In the genomic region with DNA sequence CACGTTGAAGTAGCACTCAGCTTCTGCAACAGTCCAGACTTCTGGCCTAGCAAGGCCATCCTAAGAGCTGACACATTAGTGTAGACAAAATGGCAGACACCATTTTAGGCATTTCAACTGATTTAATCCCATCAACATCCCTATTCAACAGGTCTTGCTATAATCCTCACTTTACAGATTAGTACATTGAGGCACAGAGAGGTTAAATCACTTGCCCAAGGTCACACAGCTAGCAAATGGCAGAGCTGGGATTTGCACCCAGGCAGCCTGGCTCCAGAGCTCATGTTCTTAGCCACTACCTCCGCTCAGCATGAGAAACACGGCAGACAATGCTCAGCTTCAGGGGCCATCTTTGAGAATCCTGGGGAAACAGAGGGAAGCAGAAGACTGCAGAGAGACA, we compare ENCODE assay signal across 27 cellular contexts.
DNase-seq lines count a peak whose midpoint lies in the region; ATAC-seq, FAIRE-seq and TF ChIP-seq lines count a peak whose summit lies in the region.
"Had no signal": no experiment of that assay in that cellular context is flagged by ENCODE, and none has a peak within 500 bp of the region (broad histone marks: within the 10 kb centered on the region; RNA-seq: fewer than 3 reads in every experiment).

No MANE protein-coding gene starts in this region.

- no peak for DNase-seq in K562 (ENCODE audit: extremely low read depth in 1 of 4, low spot score in 3 of 4)
- no peak for DNase-seq in neural progenitor cell (ENCODE audit: low spot score)
- no peak for DNase-seq in activated T-helper 2 cell treated with anti-CD3 and anti-CD28 coated beads, Interferon-gamma antibody, Interleukin-2, Interleukin-4, amounts not matched to agents 10 μg/mL and 5 μg/mL and 100 μg/mL, durations not matched to agents 14 hours and 24 hours and 36 hours (ENCODE audit: low spot score)
- DNase-seq: 8988T; ACHN; BE2C; C1 segment of cervical spinal cord; CD4-positive, alpha-beta memory T cell; CD4-positive, CD25-positive, alpha-beta regulatory T cell; CD8-positive, alpha-beta memory T cell; COR-L47; DMS 273 treated with DMSO at 0.1 percent for 48 hours; DMS153; DMS53; DMS79; DND-41; EL; GDM1 had no signal

- peaks cover 5% of the 10 kb centered on the region for H3K4me1 Mint-ChIP-seq in neural progenitor cell
- H3K4me1 Mint-ChIP-seq in activated T-helper 2 cell treated with anti-CD3 and anti-CD28 coated beads, Interferon-gamma antibody, Interleukin-2, Interleukin-4, amounts not matched to agents 10 μg/mL and 5 μg/mL and 100 μg/mL, durations not matched to agents 14 hours and 24 hours and 36 hours (ENCODE audit: low read depth) = no peaks in the 10 kb centered on the region
- H3K4me1 Mint-ChIP-seq: CD14-positive monocyte had no signal

- H3K36me3 Mint-ChIP-seq in neural progenitor cell = no peaks in the 10 kb centered on the region
- no peaks in the 10 kb centered on the region for H3K36me3 Mint-ChIP-seq in activated T-helper 2 cell treated with anti-CD3 and anti-CD28 coated beads, Interferon-gamma antibody, Interleukin-2, Interleukin-4, amounts not matched to agents 10 μg/mL and 5 μg/mL and 100 μg/mL, durations not matched to agents 14 hours and 24 hours and 36 hours (ENCODE audit: low read depth)
- H3K36me3 Mint-ChIP-seq: CD14-positive monocyte; CD4-positive, alpha-beta memory T cell; CD4-positive, CD25-positive, alpha-beta regulatory T cell; CD8-positive, alpha-beta memory T cell had no signal

- intact Hi-C loops in K562 (cut with micrococcal nuclease) = no loop called here
- intact Hi-C loops in activated T-helper 2 cell treated with anti-CD3 and anti-CD28 coated beads, Interferon-gamma antibody, Interleukin-2, Interleukin-4, amounts not matched to agents 10 μg/mL and 5 μg/mL and 100 μg/mL, durations not matched to agents 14 hours and 24 hours and 36 hours (cut with micrococcal nuclease) = no loop called here

- no peak overlapping the region for H2AFZ ChIP-seq in K562 (ENCODE audit: low read depth, low read length)
- no peak overlapping the region for H2AFZ ChIP-seq in neural progenitor cell (replicated peaks)

- WGBS in K562 (ENCODE audit: insufficient coverage, low coverage, missing lambda C conversion rate) = 3% methylated on average over 3 of the region's 3 CpGs

- ATAC-seq in K562 (no peak), GM18520 (IDR thresholded peaks at IDR 0.05; ENCODE audit: unreplicated experiment) (no peak), GM18868 (IDR thresholded peaks at IDR 0.05; ENCODE audit: unreplicated experiment) (no peak)
- ATAC-seq: GM12878 had no signal

- POLR2A ChIA-PET in HEK293 (lab: Yijun Ruan, JAX) = interaction anchor here (0.6 kb wide), 1 partner anchor 40 kb away, joined by 6 read pairs; no protein-coding TSS in a partner anchor
- POLR2A ChIA-PET in K562 (lab: Yijun Ruan, JAX) = interaction anchor here (0.6 to 0.9 kb wide), 2 partner anchors 12 to 85 kb away, joined by 3 read pairs; no protein-coding TSS in a partner anchor

- no peak for TF ChIP-seq RAD21 in K562 (CRISPR knock-in tag; conservative IDR thresholded peaks at IDR 0.05 in 1 of 2, IDR thresholded peaks at IDR 0.05 in 1 of 2)

- no peak overlapping the region for H3K27ac ChIP-seq in HEK293 (ENCODE audit: extremely low read depth, low read depth, low read length)
- H3K27ac ChIP-seq in K562 (ENCODE audit: extremely low read depth, low read depth, low read length) = no peak overlapping the region
- H3K27ac ChIP-seq in neural progenitor cell = no peak overlapping the region
- H3K27ac ChIP-seq: BLaER1 had no signal

- peaks cover 2% of the 10 kb centered on the region for H3K9me3 Mint-ChIP-seq in neural progenitor cell
- no peaks in the 10 kb centered on the region for H3K9me3 Mint-ChIP-seq in activated T-helper 2 cell treated with anti-CD3 and anti-CD28 coated beads, Interferon-gamma antibody, Interleukin-2, Interleukin-4, amounts not matched to agents 10 μg/mL and 5 μg/mL and 100 μg/mL, durations not matched to agents 14 hours and 24 hours and 36 hours
- H3K9me3 Mint-ChIP-seq: CD14-positive monocyte; CD4-positive, alpha-beta memory T cell; CD8-positive, alpha-beta memory T cell had no signal

- no peak overlapping the region for H3K4me3 ChIP-seq in HEK293 (ENCODE audit: low read depth, low read length)
- no peak overlapping the region for H3K4me3 ChIP-seq in K562
- H3K4me3 ChIP-seq in neural progenitor cell = no peak overlapping the region
- H3K4me3 ChIP-seq: BLaER1, GM12878 had no signal

- no peaks in the 10 kb centered on the region for H3K79me2 ChIP-seq in K562 (ENCODE audit: control insufficient read depth, insufficient read depth, low read length)
- no peaks in the 10 kb centered on the region for H3K79me2 ChIP-seq in neural progenitor cell (ENCODE audit: low read depth)

- H3K4me1 ChIP-seq in HEK293 (ENCODE audit: control insufficient read depth, insufficient read depth, low read length) (no peaks in the 10 kb centered on the region), K562 (replicated peaks in 1 of 2; ENCODE audit: control insufficient read depth in 2 of 2, insufficient read depth in 2 of 2, low read length in 2 of 2) (no peaks in the 10 kb centered on the region), neural progenitor cell (no peaks in the 10 kb centered on the region)
- H3K4me1 ChIP-seq: BE2C, BLaER1 had no signal

- FAIRE-seq in K562 (lab: Jason Lieb, UNC) = no peak
- FAIRE-seq: A204.1, GM12878, GM12892, GM18507 had no signal

- no peak for TF ChIP-seq CTCF in HEK293 (tag by site-specific recombination; IDR thresholded peaks at IDR 0.05)
- TF ChIP-seq CTCF in K562 (IDR thresholded peaks at IDR 0.05 in 2 of 3, conservative IDR thresholded peaks at IDR 0.05 in 1 of 3; ENCODE audit: insufficient read depth in 2 of 3, low read depth in 1 of 3, low read length in 3 of 3) = no peak
- TF ChIP-seq CTCF in neural progenitor cell (IDR thresholded peaks at IDR 0.05) = no peak

- no peak overlapping the region for H3K4me3 Mint-ChIP-seq in neural progenitor cell
- no peak overlapping the region for H3K4me3 Mint-ChIP-seq in activated T-helper 2 cell treated with anti-CD3 and anti-CD28 coated beads, Interferon-gamma antibody, Interleukin-2, Interleukin-4, amounts not matched to agents 10 μg/mL and 5 μg/mL and 100 μg/mL, durations not matched to agents 14 hours and 24 hours and 36 hours (ENCODE audit: low read depth)
- H3K4me3 Mint-ChIP-seq: CD14-positive monocyte; CD4-positive, alpha-beta memory T cell; CD4-positive, CD25-positive, alpha-beta regulatory T cell; CD8-positive, alpha-beta memory T cell had no signal

- no peaks in the 10 kb centered on the region for H3K27me3 Mint-ChIP-seq in neural progenitor cell (ENCODE audit: insufficient read depth, low read depth)
- H3K27me3 Mint-ChIP-seq in activated T-helper 2 cell treated with anti-CD3 and anti-CD28 coated beads, Interferon-gamma antibody, Interleukin-2, Interleukin-4, amounts not matched to agents 10 μg/mL and 5 μg/mL and 100 μg/mL, durations not matched to agents 14 hours and 24 hours and 36 hours (ENCODE audit: low read depth) = peaks cover 17% of the 10 kb centered on the region
- H3K27me3 Mint-ChIP-seq: CD4-positive, alpha-beta memory T cell had no signal

- H3K27ac Mint-ChIP-seq in neural progenitor cell = peak overlapping the region; percentile 24
- no peak overlapping the region for H3K27ac Mint-ChIP-seq in activated T-helper 2 cell treated with anti-CD3 and anti-CD28 coated beads, Interferon-gamma antibody, Interleukin-2, Interleukin-4, amounts not matched to agents 10 μg/mL and 5 μg/mL and 100 μg/mL, durations not matched to agents 14 hours and 24 hours and 36 hours

- H3K9me3 ChIP-seq in HEK293 (ENCODE audit: control insufficient read depth, insufficient read depth, low read depth, low read length) = no peaks in the 10 kb centered on the region
- no peaks in the 10 kb centered on the region for H3K9me3 ChIP-seq in K562 (replicated peaks; ENCODE audit: control insufficient read depth, insufficient read depth, low read depth, low read length)
- H3K9me3 ChIP-seq in neural progenitor cell (ENCODE audit: low read depth) = no peaks in the 10 kb centered on the region
- H3K9me3 ChIP-seq: BE2C, BLaER1 had no signal

- H4K20me1 ChIP-seq in K562 (replicated peaks; ENCODE audit: control insufficient read depth, insufficient read depth, low read length) = no peaks in the 10 kb centered on the region
- no peaks in the 10 kb centered on the region for H4K20me1 ChIP-seq in neural progenitor cell (ENCODE audit: low read depth)
- H4K20me1 ChIP-seq: BLaER1 had no signal

- H3K27me3 ChIP-seq in K562 (ENCODE audit: control insufficient read depth in 2 of 2, insufficient read depth in 2 of 2, low read length in 2 of 2) = peaks cover 7 to 23% of the 10 kb centered on the region in 2 experiments; a peak in 3 of 5 replicates
- H3K27me3 ChIP-seq in neural progenitor cell = no peaks in the 10 kb centered on the region
- H3K27me3 ChIP-seq: BE2C, BLaER1 had no signal

- H3K9ac ChIP-seq in K562 (ENCODE audit: insufficient read depth in 1 of 2, low read depth in 2 of 2, low read length in 2 of 2) (no peak overlapping the region), neural progenitor cell (no peak overlapping the region)
- H3K9ac ChIP-seq: BLaER1 had no signal

- CTCF ChIA-PET in HEK293 (lab: Yijun Ruan, JAX) = interaction anchor here (1.2 to 3.7 kb wide), 2 partner anchors 12 to 31 kb away, joined by 5 to 30 read pairs; no protein-coding TSS in a partner anchor
- CTCF ChIA-PET in K562 (lab: Yijun Ruan, JAX; ENCODE audit: low intra/inter-chr PET ratio) = no interaction called here

- no peaks in the 10 kb centered on the region for H3F3A ChIP-seq in neural progenitor cell (ENCODE audit: low read depth)

- no peak overlapping the region for H3K4me2 ChIP-seq in K562 (ENCODE audit: insufficient read depth, low read length)
- no peak overlapping the region for H3K4me2 ChIP-seq in neural progenitor cell
- H3K4me2 ChIP-seq: BLaER1 had no signal

- no peak for TF ChIP-seq POLR2A in K562 (conservative IDR thresholded peaks at IDR 0.05)

- TF ChIP-seq EP300 in K562 (IDR thresholded peaks at IDR 0.05; ENCODE audit: low read length) = no peak

- in situ Hi-C loops in K562 (cut with MboI) = no loop called here

- no TSS peak for BruUV-seq in K562 (replicated peaks; lab: Mats Ljungman, UMichigan)

- H3K36me3 ChIP-seq in HEK293 (ENCODE audit: control insufficient read depth in 2 of 2, insufficient read depth in 1 of 2, low read length in 2 of 2) (no peaks in the 10 kb centered on the region), K562 (ENCODE audit: control insufficient read depth, insufficient read depth, low read length) (no peaks in the 10 kb centered on the region), neural progenitor cell (no peaks in the 10 kb centered on the region)
- H3K36me3 ChIP-seq: BE2C, BLaER1 had no signal

- H3K9me1 ChIP-seq in K562 (ENCODE audit: control insufficient read depth, insufficient read depth, low read length) = no peaks in the 10 kb centered on the region

TF ChIP-seq in HEK293, 187 proteins besides CTCF, POLR2A, EP300 and RAD21 (continues in another document):
- no peak for TF ChIP-seq ZNF433 (tag by site-specific recombination; IDR thresholded peaks at IDR 0.05; ENCODE audit: low read depth)

TF ChIP-seq in K562, 482 proteins besides CTCF, POLR2A, EP300 and RAD21 (continues in another document):
- TF ChIP-seq ZC3H4 (CRISPR knock-in tag; IDR thresholded peaks at IDR 0.05; ENCODE audit: borderline replicate concordance) (no peak), ZFP36 (IDR thresholded peaks at IDR 0.05; ENCODE audit: low read depth, low read length, partially characterized antibody) (peak; percentile 59), RBM25 (IDR thresholded peaks at IDR 0.05; ENCODE audit: low read depth, low read length, severe bottlenecking) (peak; percentile 51)
